9 cellular contexts compared by ENCODE assay signal in the genomic region with DNA sequence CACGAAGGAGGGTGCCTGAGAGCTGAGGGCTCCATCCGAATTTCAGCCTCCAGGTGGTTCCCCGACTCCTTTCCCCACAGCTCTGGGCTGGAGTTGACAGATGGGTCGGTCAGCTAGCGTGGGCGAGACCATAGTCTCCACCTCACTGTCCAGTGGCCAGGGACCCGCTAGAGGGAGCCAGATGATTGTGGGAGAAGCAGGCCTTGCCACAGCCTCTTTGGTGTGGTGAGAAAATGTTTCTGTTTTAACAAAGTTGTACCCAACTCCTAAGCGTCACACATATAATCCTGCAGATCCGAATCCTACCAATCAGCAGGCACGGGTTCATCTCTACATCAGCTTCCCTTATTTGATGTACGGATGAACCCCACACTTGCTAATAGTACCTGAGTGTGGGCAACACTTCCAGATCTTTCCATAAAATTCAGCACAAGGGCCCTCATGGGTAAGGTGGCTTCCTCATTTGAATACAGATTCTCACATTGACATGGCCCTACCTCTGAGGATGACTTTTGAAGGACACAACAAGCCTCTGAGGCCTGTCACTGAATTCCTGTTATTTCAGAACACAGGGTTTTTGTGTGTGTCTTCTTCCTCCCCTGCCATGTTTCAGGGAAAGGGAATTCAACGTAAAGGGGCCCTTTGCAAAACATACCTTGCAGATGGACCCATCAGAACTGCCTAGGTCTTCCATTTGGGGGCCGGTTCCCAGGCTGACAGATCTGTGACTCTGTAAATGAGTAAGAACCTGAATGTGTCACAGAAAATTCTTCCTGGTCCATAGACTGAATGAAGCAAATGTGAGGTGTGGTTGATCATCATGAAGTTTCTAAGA.
DNase-seq lines count a peak whose midpoint lies in the region; ATAC-seq, FAIRE-seq and TF ChIP-seq lines count a peak whose summit lies in the region.
"Had no signal": no experiment of that assay in that cellular context is flagged by ENCODE, and none has a peak within 500 bp of the region (broad histone marks: within the 10 kb centered on the region; RNA-seq: fewer than 3 reads in every experiment).

No MANE protein-coding gene starts in this region.

- H3K79me2 ChIP-seq in astrocyte (ENCODE audit: insufficient read depth, low read length), result no peaks in the 10 kb centered on the region

- H4K20me1 ChIP-seq in astrocyte (ENCODE audit: insufficient read depth, low read length), result no peaks in the 10 kb centered on the region

- 24 to 30% (median 29%) methylated on average over 13 of the region's 13 CpGs for WGBS in small intestine, 3 donors

- TF ChIP-seq CTCF in astrocyte (IDR thresholded peaks at IDR 0.05; ENCODE audit: insufficient read depth, low read depth, low read length), result peak; percentile 87

- DNase-seq in DMS79 treated with DMSO at 0.1 percent for 48 hours (lab: John Stamatoyannopoulos, UW), result peak; percentile 14
- no peak for DNase-seq in DMS79 (lab: John Stamatoyannopoulos, UW)
- DNase-seq in NCI-H1092 treated with DMSO at 0.1 percent for 48 hours (lab: John Stamatoyannopoulos, UW), result peak; percentile 61
- peak; percentile 84 for DNase-seq in T-helper 2 cell treated with Interferon-gamma antibody and Interleukin-4, amounts not matched to agents 5 μg/mL and 100 μg/mL, for 36 hours (ENCODE audit: low spot score)
- peak; percentile 74 for DNase-seq in astrocyte (ENCODE audit: low read depth)
- DNase-seq in hippocampal formation (lab: John Stamatoyannopoulos, UW), result peak; percentile 20 to 62
- peak; percentile 71 for DNase-seq in small intestine

- H3K9me3 ChIP-seq in astrocyte (ENCODE audit: insufficient read depth, low read depth, low read length) (no peaks in the 10 kb centered on the region), small intestine (ENCODE audit: control insufficient read depth, low read depth) (no peaks in the 10 kb centered on the region)

- no peaks in the 10 kb centered on the region for H3K27me3 Mint-ChIP-seq in T-helper 2 cell treated with Interferon-gamma antibody and Interleukin-4, amounts not matched to agents 5 μg/mL and 100 μg/mL, for 36 hours (ENCODE audit: low read depth)
- H3K27me3 Mint-ChIP-seq in astrocyte (ENCODE audit: low read depth, unreplicated experiment), result peaks cover 7% of the 10 kb centered on the region

- H2AFZ ChIP-seq in astrocyte (ENCODE audit: low read depth, low read length), result no peak overlapping the region

- H3K9ac ChIP-seq in astrocyte (ENCODE audit: low read length), result no peak overlapping the region

- peak; percentile 72 for ATAC-seq in HG02623 (IDR thresholded peaks at IDR 0.05; ENCODE audit: unreplicated experiment)

- H3K9me3 Mint-ChIP-seq in T-helper 2 cell treated with Interferon-gamma antibody and Interleukin-4, amounts not matched to agents 5 μg/mL and 100 μg/mL, for 36 hours, result no peaks in the 10 kb centered on the region
- no peaks in the 10 kb centered on the region for H3K9me3 Mint-ChIP-seq in astrocyte (ENCODE audit: unreplicated experiment)

- H3K36me3 Mint-ChIP-seq in T-helper 2 cell treated with Interferon-gamma antibody and Interleukin-4, amounts not matched to agents 5 μg/mL and 100 μg/mL, for 36 hours (ENCODE audit: low read depth), result no peaks in the 10 kb centered on the region
- H3K36me3 Mint-ChIP-seq in astrocyte (ENCODE audit: low read depth, unreplicated experiment), result no peaks in the 10 kb centered on the region

- peak overlapping the region; percentile 72 for H3K27ac Mint-ChIP-seq in T-helper 2 cell treated with Interferon-gamma antibody and Interleukin-4, amounts not matched to agents 5 μg/mL and 100 μg/mL, for 36 hours
- no peak overlapping the region for H3K27ac Mint-ChIP-seq in astrocyte (ENCODE audit: unreplicated experiment)

- H3K27ac ChIP-seq in astrocyte (ENCODE audit: low read depth, low read length), result no peak overlapping the region
- H3K27ac ChIP-seq in small intestine (ENCODE audit: low read depth in 1 of 2, low read length in 1 of 2), result peak overlapping the region in 1 of 2 donors; percentile 18

- H3K4me2 ChIP-seq in astrocyte (ENCODE audit: low read length), result no peak overlapping the region

- peaks cover 38% of the 10 kb centered on the region for H3K4me1 Mint-ChIP-seq in T-helper 2 cell treated with Interferon-gamma antibody and Interleukin-4, amounts not matched to agents 5 μg/mL and 100 μg/mL, for 36 hours (ENCODE audit: low read depth)
- H3K4me1 Mint-ChIP-seq in astrocyte (ENCODE audit: low read depth, unreplicated experiment), result peaks cover 24% of the 10 kb centered on the region

- H3K4me1 ChIP-seq in astrocyte (ENCODE audit: insufficient read depth, low read length), result no peaks in the 10 kb centered on the region
- no peaks in the 10 kb centered on the region for H3K4me1 ChIP-seq in small intestine (ENCODE audit: control insufficient read depth in 2 of 2, insufficient read depth in 1 of 2, low read depth in 1 of 2, low read length in 1 of 2)

- H3K36me3 ChIP-seq in astrocyte (ENCODE audit: insufficient read depth, low read length) (no peaks in the 10 kb centered on the region), small intestine (ENCODE audit: control insufficient read depth in 2 of 2, insufficient read depth in 2 of 2, low read length in 2 of 2) (no peaks in the 10 kb centered on the region)

- H3K4me3 ChIP-seq in astrocyte (ENCODE audit: insufficient read depth, low read depth, low read length), result no peak overlapping the region
- no peak overlapping the region for H3K4me3 ChIP-seq in small intestine (ENCODE audit: low read depth in 1 of 2, low read length in 2 of 2)

- H3K27me3 ChIP-seq in astrocyte (ENCODE audit: insufficient read depth, low read length) (no peaks in the 10 kb centered on the region), small intestine (ENCODE audit: control insufficient read depth in 2 of 2, insufficient read depth in 2 of 2, low read length in 2 of 2) (no peaks in the 10 kb centered on the region)

- peak overlapping the region; percentile 1 for H3K4me3 Mint-ChIP-seq in T-helper 2 cell treated with Interferon-gamma antibody and Interleukin-4, amounts not matched to agents 5 μg/mL and 100 μg/mL, for 36 hours
- no peak overlapping the region for H3K4me3 Mint-ChIP-seq in astrocyte (ENCODE audit: unreplicated experiment)

- no peak for FAIRE-seq in astrocyte (lab: Jason Lieb, UNC)
- no peak for FAIRE-seq in small intestine (lab: Jason Lieb, UNC)
- FAIRE-seq: A204.1 had no signal
